8 cellular contexts compared by ENCODE assay signal in genomic region chr6:63597142-63598000, GRCh38. TPM values are rescaled to one million over a fixed set of nuclear protein-coding genes. Genes with fewer than 3 reads are reported as not detected.
A peak's percentile ranks its signal among the peaks of the same experiment; 100 is the strongest.
DNase-seq lines count a peak whose midpoint lies in the region; ATAC-seq, FAIRE-seq and TF ChIP-seq lines count a peak whose summit lies in the region.

No MANE protein-coding gene starts in this region.

- no peak overlapping the region for H3K27ac Mint-ChIP-seq in activated naive CD8-positive, alpha-beta T cell treated with anti-CD3 and anti-CD28 coated beads, Interleukin-2, amount 10 ng/mL, durations not matched to agents 7 days and 5 days

- H3K27ac ChIP-seq in right cardiac atrium (ENCODE audit: low read length) (no peak overlapping the region), heart left ventricle (no peak overlapping the region), kidney (ENCODE audit: low read depth in 2 of 2, low read length in 2 of 2) (no peak overlapping the region), vagina (no peak overlapping the region)

- POLR2A ChIA-PET in activated naive CD8-positive, alpha-beta T cell treated with anti-CD3 and anti-CD28 coated beads, Interleukin-2, amount 10 ng/mL, durations not matched to agents 7 days and 5 days (lab: Charles Lee): interaction anchor here (2.0 kb wide), 1 partner anchor 39 kb away, joined by 5 read pairs; the partner anchor contains the start of gene PHF3

- H3K9me3 ChIP-seq in right cardiac atrium (ENCODE audit: control insufficient read depth, low read length): no peaks in the 10 kb centered on the region
- H3K9me3 ChIP-seq in heart left ventricle: no peaks in the 10 kb centered on the region
- H3K9me3 ChIP-seq in kidney (ENCODE audit: control insufficient read depth in 1 of 2, low read length in 2 of 2): no peaks in the 10 kb centered on the region
- H3K9me3 ChIP-seq in vagina: no peaks in the 10 kb centered on the region

- TF ChIP-seq CTCF in heart left ventricle (IDR thresholded peaks at IDR 0.05): no peak
- no peak for TF ChIP-seq CTCF in kidney (IDR thresholded peaks at IDR 0.05; ENCODE audit: borderline replicate concordance, extremely low read depth, insufficient read depth)
- no peak for TF ChIP-seq CTCF in vagina (IDR thresholded peaks at IDR 0.05)

- H3K27me3 ChIP-seq in right cardiac atrium (ENCODE audit: control insufficient read depth, insufficient read depth) (no peaks in the 10 kb centered on the region), heart left ventricle (peaks cover 0 to 3% (median 0%) of the 10 kb centered on the region in 9 donors), vagina (no peaks in the 10 kb centered on the region)

- no peaks in the 10 kb centered on the region for H3K36me3 ChIP-seq in heart left ventricle
- no peaks in the 10 kb centered on the region for H3K36me3 ChIP-seq in kidney (ENCODE audit: control insufficient read depth in 1 of 2, insufficient read depth in 2 of 2, low read length in 2 of 2)
- no peaks in the 10 kb centered on the region for H3K36me3 ChIP-seq in vagina

- H3K4me3 ChIP-seq in right cardiac atrium (ENCODE audit: low read length) (peak overlapping the region; percentile 72), heart left ventricle (peak overlapping the region in 4 of 12 donors; percentile 39 to 63 (median 47)), kidney (ENCODE audit: low read length in 2 of 2) (peak overlapping the region; percentile 83 to 85), vagina (peak overlapping the region; percentile 34 to 45)

- DNase-seq in right cardiac atrium (no peak), heart left ventricle (no peak), kidney (no peak), vagina (ENCODE audit: extremely low spot score in 2 of 2) (no peak), NAMALWA (ENCODE audit: low spot score) (no peak)
- DNase-seq in activated naive CD8-positive, alpha-beta T cell treated with anti-CD3 and anti-CD28 coated beads, Interleukin-2, amount 10 ng/mL, durations not matched to agents 7 days and 5 days: no peak

- WGBS in right cardiac atrium: 59% methylated on average over 5 of the region's 5 CpGs
- 67 to 73% (median 71%) methylated on average over 5 of the region's 5 CpGs for WGBS in heart left ventricle, 4 donors

- ATAC-seq in right cardiac atrium: no peak
- ATAC-seq in heart left ventricle: no peak
- ATAC-seq in activated naive CD8-positive, alpha-beta T cell treated with anti-CD3 and anti-CD28 coated beads, Interleukin-2, amount 10 ng/mL, durations not matched to agents 7 days and 5 days (ENCODE audit: low read depth): no peak
- ATAC-seq in GM18873 (IDR thresholded peaks at IDR 0.05; ENCODE audit: low FRiP score, unreplicated experiment): no peak
- ATAC-seq in GM21360 (IDR thresholded peaks at IDR 0.05; ENCODE audit: unreplicated experiment): no peak

- H3K27me3 Mint-ChIP-seq in activated naive CD8-positive, alpha-beta T cell treated with anti-CD3 and anti-CD28 coated beads, Interleukin-2, amount 10 ng/mL, durations not matched to agents 7 days and 5 days: peaks cover 17% of the 10 kb centered on the region

- no peaks in the 10 kb centered on the region for H3K36me3 Mint-ChIP-seq in activated naive CD8-positive, alpha-beta T cell treated with anti-CD3 and anti-CD28 coated beads, Interleukin-2, amount 10 ng/mL, durations not matched to agents 7 days and 5 days

- peak overlapping the region in 1 of 2 donors; percentile 53 for H3K9ac ChIP-seq in kidney (ENCODE audit: low read length in 2 of 2)

- peak overlapping the region; percentile 88 for H3K4me3 Mint-ChIP-seq in activated naive CD8-positive, alpha-beta T cell treated with anti-CD3 and anti-CD28 coated beads, Interleukin-2, amount 10 ng/mL, durations not matched to agents 7 days and 5 days

- H3K4me1 ChIP-seq in right cardiac atrium (ENCODE audit: control insufficient read depth, insufficient read depth, low read length) (no peaks in the 10 kb centered on the region), heart left ventricle (peaks cover 0 to 9% (median 0%) of the 10 kb centered on the region in 12 donors), kidney (ENCODE audit: control insufficient read depth in 1 of 2, insufficient read depth in 1 of 2, low read depth in 1 of 2, low read length in 2 of 2) (peaks cover 0 to 3% of the 10 kb centered on the region in 2 donors), vagina (peaks cover 7% of the 10 kb centered on the region)

- intact Hi-C loops in right cardiac atrium (cut with DNase I) (loop anchor here (5.0 to 10.0 kb wide), 2 partner anchors 165 to 243 kb away; no protein-coding TSS in a partner anchor), heart left ventricle (cut with DNase I) (loop anchor here in 4 of 10 donors (2.0 to 10.0 kb wide), 4 partner anchors 40 to 243 kb away; partner anchors contain the start of gene PHF3 (in 1 of the 4)), kidney (cut with DNase I) (loop anchor here (10.0 kb wide), 1 partner anchor 167 kb away; no protein-coding TSS in a partner anchor), vagina (cut with DNase I) (loop anchor here (5.0 kb wide), 1 partner anchor 170 kb away; no protein-coding TSS in a partner anchor)

- no peak for FAIRE-seq in kidney (lab: Jason Lieb, UNC)

- no peaks in the 10 kb centered on the region for H3K9me3 Mint-ChIP-seq in activated naive CD8-positive, alpha-beta T cell treated with anti-CD3 and anti-CD28 coated beads, Interleukin-2, amount 10 ng/mL, durations not matched to agents 7 days and 5 days

- peaks cover 20% of the 10 kb centered on the region for H3K4me1 Mint-ChIP-seq in activated naive CD8-positive, alpha-beta T cell treated with anti-CD3 and anti-CD28 coated beads, Interleukin-2, amount 10 ng/mL, durations not matched to agents 7 days and 5 days

- no peak for TF ChIP-seq POLR2A in heart left ventricle (IDR thresholded peaks at IDR 0.05)
- no peak for TF ChIP-seq POLR2A in vagina (IDR thresholded peaks at IDR 0.05)

RNA-seq across cellular contexts. Expression of gene PTP4A1, which starts 25.1 kb away (rescaled TPM):
- 10 to 100 TPM; 20.0 to 34.6 (median 26.7) TPM for total RNA-seq in right cardiac atrium
- 12.1 TPM for polyA plus RNA-seq in right cardiac atrium
- 10 to 100 TPM; 22.2 to 73.5 (median 43.5) TPM for total RNA-seq in heart left ventricle
- polyA plus RNA-seq in heart left ventricle: 10 to 100 TPM in 1 of 2 donors, 1 to 10 TPM in 1; 6.3 to 23.8 TPM
- 10 to 100 TPM; 65.2 to 66.4 TPM for total RNA-seq in activated naive CD8-positive, alpha-beta T cell treated with anti-CD3 and anti-CD28 coated beads, Interleukin-2, amount 10 ng/mL, durations not matched to agents 7 days and 5 days
- 43.7 TPM for total RNA-seq in kidney
- 16.5 TPM for polyA plus RNA-seq in kidney (ENCODE audit: insufficient read depth, low read depth, low replicate concordance)
- total RNA-seq in vagina: 29.5 TPM

RNA-seq across cellular contexts. Expression of gene PHF3, which starts 38.2 kb away (rescaled TPM):
- total RNA-seq in right cardiac atrium: 10 to 100 TPM; 31.6 to 42.3 (median 39.7) TPM
- polyA plus RNA-seq in right cardiac atrium: 8.8 TPM
- total RNA-seq in heart left ventricle: 10 to 100 TPM; 27.3 to 53.5 (median 34.4) TPM
- polyA plus RNA-seq in heart left ventricle: 1 to 10 TPM; 5.3 to 8.5 TPM
- total RNA-seq in activated naive CD8-positive, alpha-beta T cell treated with anti-CD3 and anti-CD28 coated beads, Interleukin-2, amount 10 ng/mL, durations not matched to agents 7 days and 5 days: 10 to 100 TPM; 66.2 to 69.5 TPM
- 58.3 TPM for total RNA-seq in kidney
- polyA plus RNA-seq in kidney (ENCODE audit: insufficient read depth, low read depth, low replicate concordance): 9.5 TPM
- 58.7 TPM for total RNA-seq in vagina
